In genomic region chr18:63951302-63951705, GRCh38 we compare ENCODE assay signal across 10 cellular contexts. TPM values are rescaled to one million over a fixed set of nuclear protein-coding genes. Genes with fewer than 3 reads are reported as not detected.
DNase-seq lines count a peak whose midpoint lies in the region; ATAC-seq lines count a peak whose summit lies in the region.
"Had no signal": no experiment of that assay in that cellular context is flagged by ENCODE, and none has a peak within 500 bp of the region (broad histone marks: within the 10 kb centered on the region; RNA-seq: fewer than 3 reads in every experiment).

No MANE protein-coding gene starts in this region.

- no peaks in the 10 kb centered on the region for H3K9me3 ChIP-seq in CD4-positive, alpha-beta memory T cell (ENCODE audit: control insufficient read depth in 1 of 2, low read length in 2 of 2)

- peaks cover 13% of the 10 kb centered on the region for H3K4me1 ChIP-seq in CD4-positive, alpha-beta memory T cell (ENCODE audit: insufficient read depth, low read length)

- peak; percentile 54 for ATAC-seq in GM18867 (IDR thresholded peaks at IDR 0.05; ENCODE audit: unreplicated experiment)
- ATAC-seq in HG03060 (IDR thresholded peaks at IDR 0.05; ENCODE audit: low read depth, unreplicated experiment) = peak; percentile 61
- ATAC-seq in naive thymus-derived CD8-positive, alpha-beta T cell = no peak

- intact Hi-C loops in CD4-positive, alpha-beta memory T cell (cut with micrococcal nuclease) = no loop called here

- H3K36me3 Mint-ChIP-seq in CD4-positive, alpha-beta memory T cell = no peaks in the 10 kb centered on the region
- no peaks in the 10 kb centered on the region for H3K36me3 Mint-ChIP-seq in naive thymus-derived CD8-positive, alpha-beta T cell
- H3K36me3 Mint-ChIP-seq: naive B cell had no signal

- no peaks in the 10 kb centered on the region for H3K9me3 Mint-ChIP-seq in CD4-positive, alpha-beta memory T cell
- peaks cover 0 to 5% (median 0%) of the 10 kb centered on the region in 9 donors for H3K9me3 Mint-ChIP-seq in naive thymus-derived CD8-positive, alpha-beta T cell

- H3K4me3 ChIP-seq in CD4-positive, alpha-beta memory T cell (ENCODE audit: low read length in 2 of 2) = no peak overlapping the region

- no peaks in the 10 kb centered on the region for H3K27me3 ChIP-seq in CD4-positive, alpha-beta memory T cell (ENCODE audit: insufficient read depth, low read length)

- H3K4me1 Mint-ChIP-seq in CD4-positive, alpha-beta memory T cell = peaks cover 8 to 27% (median 20%) of the 10 kb centered on the region in 4 donors
- H3K4me1 Mint-ChIP-seq in naive thymus-derived CD8-positive, alpha-beta T cell = peaks cover 0 to 12% (median 10%) of the 10 kb centered on the region in 4 donors

- peaks cover 1 to 6% of the 10 kb centered on the region in 2 donors for H3K27me3 Mint-ChIP-seq in CD4-positive, alpha-beta memory T cell
- peaks cover 16 to 39% (median 25%) of the 10 kb centered on the region in 5 donors for H3K27me3 Mint-ChIP-seq in naive thymus-derived CD8-positive, alpha-beta T cell

- CTCF ChIA-PET in CD4-positive, alpha-beta memory T cell (lab: Charles Lee; ENCODE audit: partially characterized antibody) = interaction anchor here (0.7 to 1.5 kb wide), 2 partner anchors 13 to 15 kb away, joined by 4 to 5 read pairs; no protein-coding TSS in a partner anchor

- DNase-seq in AML-193 (lab: John Stamatoyannopoulos, UW) (peak; percentile 29 to 40), RPMI8226 (no peak), SKM-1 (lab: John Stamatoyannopoulos, UW; ENCODE audit: unreplicated experiment) (no peak)
- DNase-seq in activated T-cell treated with anti-CD3 and anti-CD28 coated beads, Interleukin-2, amount 50 U/mL, for 48 hours = peak; percentile 42
- no peak for DNase-seq in CD4-positive, alpha-beta memory T cell
- no peak for DNase-seq in naive thymus-derived CD8-positive, alpha-beta T cell
- DNase-seq: naive B cell had no signal

- peak overlapping the region in 1 of 8 donors; percentile 43 for H3K4me3 Mint-ChIP-seq in CD4-positive, alpha-beta memory T cell
- no peak overlapping the region for H3K4me3 Mint-ChIP-seq in naive thymus-derived CD8-positive, alpha-beta T cell
- H3K4me3 Mint-ChIP-seq: naive B cell had no signal

- H3K36me3 ChIP-seq in CD4-positive, alpha-beta memory T cell (ENCODE audit: insufficient read depth, low read length) = no peaks in the 10 kb centered on the region

- H3K27ac Mint-ChIP-seq in CD4-positive, alpha-beta memory T cell = no peak overlapping the region
- no peak overlapping the region for H3K27ac Mint-ChIP-seq in naive thymus-derived CD8-positive, alpha-beta T cell

- POLR2A ChIA-PET in CD4-positive, alpha-beta memory T cell (lab: Charles Lee; ENCODE audit: partially characterized antibody) = no interaction called here
- POLR2A ChIA-PET in naive thymus-derived CD8-positive, alpha-beta T cell (lab: Charles Lee) = no interaction called here

- H3K27ac ChIP-seq in CD4-positive, alpha-beta memory T cell (ENCODE audit: low read depth, low read length) = no peak overlapping the region

RNA-seq across cellular contexts. Expression of gene HMSD, which starts 2.2 kb away (rescaled TPM):
- 1 to 10 TPM; 1.8 to 2.2 TPM for total RNA-seq in CD4-positive, alpha-beta memory T cell
- not detected for polyA plus RNA-seq in CD4-positive, alpha-beta memory T cell
- total RNA-seq in naive thymus-derived CD8-positive, alpha-beta T cell = not detected
- polyA plus RNA-seq in naive thymus-derived CD8-positive, alpha-beta T cell = not detected
- polyA plus RNA-seq: urinary bladder had no signal

RNA-seq across cellular contexts. Expression of gene SERPINB8, which starts 18.6 kb away (rescaled TPM):
- 10 to 100 TPM; 13.8 to 16.3 TPM for total RNA-seq in CD4-positive, alpha-beta memory T cell
- polyA plus RNA-seq in CD4-positive, alpha-beta memory T cell = 10 to 100 TPM; 14.2 to 16.3 TPM
- 10 to 100 TPM; 15.9 to 20.1 TPM for total RNA-seq in naive thymus-derived CD8-positive, alpha-beta T cell
- polyA plus RNA-seq in naive thymus-derived CD8-positive, alpha-beta T cell = 10 to 100 TPM; 11.2 to 14.3 (median 11.6) TPM

RNA-seq across cellular contexts. Expression of gene SERPINB10, which starts 43.5 kb away (rescaled TPM):
- not detected for total RNA-seq in CD4-positive, alpha-beta memory T cell
- not detected for polyA plus RNA-seq in CD4-positive, alpha-beta memory T cell
- not detected for total RNA-seq in naive thymus-derived CD8-positive, alpha-beta T cell
- not detected for polyA plus RNA-seq in naive thymus-derived CD8-positive, alpha-beta T cell
- polyA plus RNA-seq: urinary bladder had no signal

Comparison
In these comparisons a context has a peak if more than half of its experiments do, and no peak if none do; other contexts are left out.
1. DNase-seq: peak in AML-193 (2 of 2) and activated T-cell treated with anti-CD3 and anti-CD28 coated beads, Interleukin-2, amount 50 U/mL, for 48 hours (2 of 2); none in CD4-positive, alpha-beta memory T cell (0 of 5), RPMI8226 (single experiment), SKM-1 (single experiment) and naive thymus-derived CD8-positive, alpha-beta T cell (0 of 10).
2. ATAC-seq: peak in GM18867 (single experiment) and HG03060 (single experiment); none in naive thymus-derived CD8-positive, alpha-beta T cell (0 of 2).